ENCODE assay signal across 8 cellular contexts in genomic region chr3:53842436-53843194, GRCh38. TPM values are rescaled to one million over a fixed set of nuclear protein-coding genes. Genes with fewer than 3 reads are reported as not detected.
A peak's percentile ranks its signal among the peaks of the same experiment; 100 is the strongest.
DNase-seq lines count a peak whose midpoint lies in the region; TF ChIP-seq lines count a peak whose summit lies in the region.

No MANE protein-coding gene starts in this region.

- no peak overlapping the region for H3K4me2 ChIP-seq in mammary epithelial cell (ENCODE audit: insufficient read depth, low read depth, low read length)

- no peak overlapping the region for H3K27ac Mint-ChIP-seq in endothelial cell (ENCODE audit: unreplicated experiment)

- no peaks in the 10 kb centered on the region for H3K9me3 Mint-ChIP-seq in endothelial cell (ENCODE audit: unreplicated experiment)

- CTCF ChIA-PET in mammary epithelial cell (lab: Charles Lee; ENCODE audit: low non-redundant PET): no interaction called here

- H3K9me3 ChIP-seq in HUES48 (ENCODE audit: control insufficient read depth, insufficient read depth, low read length): no peaks in the 10 kb centered on the region
- H3K9me3 ChIP-seq in mammary epithelial cell (replicated peaks; ENCODE audit: insufficient read depth, low read length): no peaks in the 10 kb centered on the region

- WGBS in mammary epithelial cell (ENCODE audit: low coverage, missing lambda C conversion rate): 22% methylated on average over 11 of the region's 12 CpGs

- H3K4me3 ChIP-seq in HUES48 (ENCODE audit: low read depth, low read length) (no peak overlapping the region), mammary epithelial cell (replicated peaks in 1 of 3; ENCODE audit: insufficient read depth in 1 of 3, low read depth in 2 of 3, low read length in 3 of 3) (no peak overlapping the region)

- no peaks in the 10 kb centered on the region for H4K20me1 ChIP-seq in mammary epithelial cell (ENCODE audit: insufficient read depth, low read length)

- dilution Hi-C loops in mammary epithelial cell (cut with HindIII; ENCODE audit: low sequenced_read_pairs): no loop called here

- DNase-seq in A172 (ENCODE audit: low spot score) (peak; percentile 4), mammary epithelial cell (peak; percentile 90), endothelial cell (ENCODE audit: low spot score) (no peak), GM19240 (ENCODE audit: insufficient read length, low spot score) (no peak), AG08395 (ENCODE audit: low spot score) (no peak), NCI-H1105 (lab: John Stamatoyannopoulos, UW) (no peak)

- H3K4me3 Mint-ChIP-seq in endothelial cell (ENCODE audit: unreplicated experiment): no peak overlapping the region

- BruUV-seq in mammary epithelial cell (replicated peaks; lab: Mats Ljungman, UMichigan): no TSS peak

- peak overlapping the region; percentile 4 for H2AFZ ChIP-seq in mammary epithelial cell (ENCODE audit: low read depth, low read length)

- H3K36me3 ChIP-seq in HUES48 (ENCODE audit: control insufficient read depth, insufficient read depth, low read length) (peaks cover 14% of the 10 kb centered on the region), mammary epithelial cell (ENCODE audit: insufficient read depth, low read length) (no peaks in the 10 kb centered on the region)

- H3K9ac ChIP-seq in HUES48 (ENCODE audit: low read depth, low read length): peak overlapping the region; percentile 7; the same call in 1 of the 2 replicates
- H3K9ac ChIP-seq in mammary epithelial cell (ENCODE audit: insufficient read depth, low read length): no peak overlapping the region

- H3K4me1 ChIP-seq in HUES48 (ENCODE audit: control insufficient read depth, insufficient read depth, low read length) (peaks cover 24% of the 10 kb centered on the region), mammary epithelial cell (ENCODE audit: insufficient read depth, low read length) (peaks cover 20% of the 10 kb centered on the region)

- H3K27me3 ChIP-seq in HUES48 (ENCODE audit: control insufficient read depth, insufficient read depth, low read length): peaks cover 13% of the 10 kb centered on the region
- peaks cover 10% of the 10 kb centered on the region for H3K27me3 ChIP-seq in mammary epithelial cell (ENCODE audit: insufficient read depth, low read length)
- no peaks in the 10 kb centered on the region for H3K27me3 ChIP-seq in layer of hippocampus (ENCODE audit: control insufficient read depth, insufficient read depth, low read length)

- peaks cover 3% of the 10 kb centered on the region for H3K4me1 Mint-ChIP-seq in endothelial cell (ENCODE audit: unreplicated experiment)

- peak; percentile 29 to 38 for TF ChIP-seq CTCF in mammary epithelial cell (conservative IDR thresholded peaks at IDR 0.05 in 1 of 2, IDR thresholded peaks at IDR 0.05 in 1 of 2; ENCODE audit: extremely low read depth in 1 of 2, insufficient read depth in 1 of 2, low read depth in 1 of 2, low read length in 2 of 2)
- TF ChIP-seq CTCF in endothelial cell (IDR thresholded peaks at IDR 0.05; ENCODE audit: unreplicated experiment): no peak

- H3K36me3 Mint-ChIP-seq in endothelial cell (ENCODE audit: low read depth, unreplicated experiment): no peaks in the 10 kb centered on the region

- H3K27me3 Mint-ChIP-seq in endothelial cell (ENCODE audit: unreplicated experiment): peaks cover 13% of the 10 kb centered on the region

- intact Hi-C loops in mammary epithelial cell (cut with micrococcal nuclease): no loop called here

- H3K27ac ChIP-seq in HUES48 (ENCODE audit: low read depth, low read length) (peak overlapping the region; percentile 84), mammary epithelial cell (ENCODE audit: insufficient read depth, low read depth, low read length) (no peak overlapping the region), layer of hippocampus (ENCODE audit: low read depth, low read length) (peak overlapping the region; percentile 96)

- no peaks in the 10 kb centered on the region for H3K79me2 ChIP-seq in mammary epithelial cell (ENCODE audit: insufficient read depth, low read length)

- in situ Hi-C loops in mammary epithelial cell (cut with MboI; ENCODE audit: low sequenced_read_pairs in 2 of 2): no loop called here

RNA-seq across cellular contexts. Expression of gene CHDH, which starts 3.6 kb away (rescaled TPM):
- 0.55 and 0.67 TPM in 2 replicates for total RNA-seq in A172 (2014; rRNA removed; shearing (Covaris generic))
- 10 to 100 TPM in 1 of 2 donors, under 1 TPM in 1; 0.78 to 11.0 TPM for total RNA-seq in mammary epithelial cell
- polyA plus RNA-seq in mammary epithelial cell: 0.28 TPM
- not detected for polyA minus RNA-seq in mammary epithelial cell
- 1.0 TPM for total RNA-seq in endothelial cell (ENCODE audit: unreplicated experiment)

RNA-seq across cellular contexts. Expression of gene IL17RB, which starts 3.8 kb away (rescaled TPM):
- total RNA-seq in A172 (2014; rRNA removed; shearing (Covaris generic)): not detected in 2 replicates
- total RNA-seq in mammary epithelial cell: 1 to 10 TPM in 1 of 2 donors, under 1 TPM in 1; 0.31 to 1.7 TPM
- 0.18 TPM for polyA plus RNA-seq in mammary epithelial cell
- polyA minus RNA-seq in mammary epithelial cell: not detected
- 0.33 TPM for total RNA-seq in endothelial cell (ENCODE audit: unreplicated experiment)

RNA-seq across cellular contexts. Expression of gene ACTR8, which starts 39.3 kb away (rescaled TPM):
- 20.2 and 24.1 TPM in 2 replicates for total RNA-seq in A172 (2014; rRNA removed; shearing (Covaris generic))
- 10 to 100 TPM; 25.3 to 36.1 TPM for total RNA-seq in mammary epithelial cell
- 13.3 TPM for polyA plus RNA-seq in mammary epithelial cell
- polyA minus RNA-seq in mammary epithelial cell: 20.1 TPM
- total RNA-seq in endothelial cell (ENCODE audit: unreplicated experiment): 40.1 TPM

RNA-seq across cellular contexts. Expression of gene SELENOK, which starts 49.0 kb away (rescaled TPM):
- total RNA-seq in A172 (2014; rRNA removed; shearing (Covaris generic)): 40.9 and 52.5 TPM in 2 replicates
- total RNA-seq in mammary epithelial cell: 10 to 100 TPM; 16.8 to 38.7 TPM
- 37.2 TPM for polyA plus RNA-seq in mammary epithelial cell
- polyA minus RNA-seq in mammary epithelial cell: 15.5 TPM
- 36.6 TPM for total RNA-seq in endothelial cell (ENCODE audit: unreplicated experiment)

Comparison
In these comparisons a context has a peak if more than half of its experiments do, and no peak if none do; other contexts are left out.
1. DNase-seq: peak in A172 (single experiment) and mammary epithelial cell (single experiment); none in endothelial cell (single experiment), GM19240 (single experiment), AG08395 (single experiment) and NCI-H1105 (single experiment).